ENCODE assay signal across 12 cellular contexts in genomic region chr9:110650261-110650660, GRCh38. TPM values are rescaled to one million over a fixed set of nuclear protein-coding genes. Genes with fewer than 3 reads are reported as not detected.
DNase-seq lines count a peak whose midpoint lies in the region; ATAC-seq and TF ChIP-seq lines count a peak whose summit lies in the region.
"Had no signal": no experiment of that assay in that cellular context is flagged by ENCODE, and none has a peak within 500 bp of the region (broad histone marks: within the 10 kb centered on the region; RNA-seq: fewer than 3 reads in every experiment).

No MANE protein-coding gene starts in this region.

- H3K36me3 ChIP-seq in brain microvascular endothelial cell (replicated peaks) (no peaks in the 10 kb centered on the region), left lung (no peaks in the 10 kb centered on the region), thoracic aorta (no peaks in the 10 kb centered on the region)

- in situ Hi-C loops in brain microvascular endothelial cell (cut with HindIII; ENCODE audit: low pct_ligation_motif_present, low sequenced_read_pairs), result no loop called here

- no peaks in the 10 kb centered on the region for H3K9me3 ChIP-seq in left lung
- no peaks in the 10 kb centered on the region for H3K9me3 ChIP-seq in thoracic aorta

- DNase-seq in HS-27A (ENCODE audit: low read depth) (peak; percentile 82), brain microvascular endothelial cell (peak; percentile 45), left lung (no peak), thoracic aorta (ENCODE audit: low spot score) (no peak), OCI-M2 (lab: John Stamatoyannopoulos, UW; ENCODE audit: unreplicated experiment) (no peak), dermis blood vessel endothelial cell (no peak)
- DNase-seq: activated CD8-positive, alpha-beta memory T cell treated with anti-CD3 and anti-CD28 coated beads, Interleukin-2, amount 10 ng/mL, durations not matched to agents 7 days and 5 days; activated naive CD8-positive, alpha-beta T cell treated with anti-CD3 and anti-CD28 coated beads, Interleukin-2, amount 50 U/mL, for 24 hours; left colon; NCI-H187 had no signal

- H3K4me3 ChIP-seq in brain microvascular endothelial cell (ENCODE audit: low read depth, low read length) (no peak overlapping the region), left lung (no peak overlapping the region), thoracic aorta (no peak overlapping the region)

- no peaks in the 10 kb centered on the region for H3K4me1 ChIP-seq in left lung
- peaks cover 10 to 29% of the 10 kb centered on the region in 2 donors for H3K4me1 ChIP-seq in thoracic aorta (ENCODE audit: control insufficient read depth in 1 of 2, low read depth in 2 of 2)

- intact Hi-C loops in left lung (cut with DNase I), result no loop called here

- H3K27me3 ChIP-seq in brain microvascular endothelial cell (replicated peaks) (no peaks in the 10 kb centered on the region), left lung (no peaks in the 10 kb centered on the region), thoracic aorta (replicated peaks; ENCODE audit: insufficient read depth) (no peaks in the 10 kb centered on the region)

- H3K27ac ChIP-seq in brain microvascular endothelial cell (peak overlapping the region; percentile 70), left lung (no peak overlapping the region), thoracic aorta (peak overlapping the region; percentile 46 to 63)

- ATAC-seq in left lung (peak; percentile 86), thoracic aorta (ENCODE audit: insufficient number of reproducible peaks, low FRiP score, low read depth) (no peak), HG02970 (IDR thresholded peaks at IDR 0.05; ENCODE audit: low FRiP score, unreplicated experiment) (no peak)
- ATAC-seq: activated CD8-positive, alpha-beta memory T cell treated with anti-CD3 and anti-CD28 coated beads, Interleukin-2, amount 10 ng/mL, durations not matched to agents 7 days and 5 days; activated naive CD8-positive, alpha-beta T cell treated with anti-CD3 and anti-CD28 coated beads, Interleukin-2, amount 50 U/mL, for 24 hours; left colon had no signal

- TF ChIP-seq CTCF in brain microvascular endothelial cell (IDR thresholded peaks at IDR 0.05; ENCODE audit: low read depth, low read length, missing control alignments), result no peak
- no peak for TF ChIP-seq CTCF in left lung (IDR thresholded peaks at IDR 0.05)
- no peak for TF ChIP-seq CTCF in thoracic aorta (IDR thresholded peaks at IDR 0.05)

RNA-seq across cellular contexts. Expression of gene MUSK, which starts 18.3 kb away (rescaled TPM):
- total RNA-seq in left lung (under 1 TPM; 0.82 to 0.89 TPM), thoracic aorta (under 1 TPM in 1 of 2 donors, not detected in 1; 0.71 TPM), dermis blood vessel endothelial cell (not detected in 2 replicates)
- total RNA-seq: activated CD8-positive, alpha-beta memory T cell treated with anti-CD3 and anti-CD28 coated beads, Interleukin-2, amount 10 ng/mL, durations not matched to agents 7 days and 5 days; ureter had no signal

Comparison
In these comparisons a context has a peak if more than half of its experiments do, and no peak if none do; other contexts are left out.
1. DNase-seq: peak in HS-27A (single experiment) and brain microvascular endothelial cell (single experiment); none in left lung (0 of 2), thoracic aorta (single experiment), OCI-M2 (single experiment) and dermis blood vessel endothelial cell (single experiment).
2. H3K27ac ChIP-seq: peak in brain microvascular endothelial cell (single experiment) and thoracic aorta (2 of 2); none in left lung (0 of 2).